ENCODE assay signal across 21 cellular contexts in genomic region chr4:145890689-145891088, GRCh38.
"Had no signal": no experiment of that assay in that cellular context is flagged by ENCODE, and none has a peak within 500 bp of the region (broad histone marks: within the 10 kb centered on the region; RNA-seq: fewer than 3 reads in every experiment).

No MANE protein-coding gene starts in this region.

- H3K4me2 ChIP-seq: hepatocyte had no signal

- H3K27ac ChIP-seq: body of pancreas, foreskin keratinocyte, hepatocyte, parathyroid adenoma, tibial nerve had no signal

- H3K4me1 ChIP-seq: body of pancreas, foreskin keratinocyte, parathyroid adenoma had no signal

- H3K36me3 Mint-ChIP-seq: natural killer cell treated with Interleukin-12 subunit alpha and Interleukin-12 subunit beta and Interleukin-15 and Interleukin-18, amount 100 ng/mL, for 72 hours had no signal

- DNase-seq: activated CD4-positive, alpha-beta memory T cell treated with anti-CD3 and anti-CD28 coated beads, Interleukin-2, amount 10 ng/mL, durations not matched to agents 7 days and 5 days; activated CD4-positive, alpha-beta T cell treated with anti-CD3 and anti-CD28 coated beads for 48 hours; activated CD4-positive, CD25-positive, alpha-beta regulatory T cell; activated gamma-delta T cell; anterior cingulate cortex; body of pancreas; effector memory CD4-positive, alpha-beta T cell; foreskin keratinocyte; left ventricle myocardium superior; midbrain; nucleus accumbens; right cardiac atrium; stimulated activated CD4-positive, alpha-beta T cell treated with anti-CD3 and anti-CD28 coated beads, Interleukin-12 subunit alpha, Interleukin-12 subunit beta, amount 100 ng/mL, for 4 hours; stimulated activated CD4-positive, alpha-beta T cell treated with anti-CD3 and anti-CD28 coated beads, Interleukin-4, amount 100 ng/mL, for 4 hours; stimulated activated naive CD8-positive, alpha-beta T cell treated with anti-CD3 and anti-CD28 coated beads, Interleukin-15, amount 100 ng/mL, for 72 hours; T-helper 17 cell had no signal

- H3K4me3 ChIP-seq: body of pancreas, hepatocyte, tibial nerve had no signal

- H3K9me3 ChIP-seq: body of pancreas, tibial nerve had no signal

- H3K9ac ChIP-seq: parathyroid adenoma had no signal

- H3K27me3 ChIP-seq: body of pancreas, foreskin keratinocyte, hepatocyte, tibial nerve had no signal

- H3K9me3 Mint-ChIP-seq: activated CD4-positive, alpha-beta memory T cell treated with anti-CD3 and anti-CD28 coated beads, Interleukin-2, amount 10 ng/mL, durations not matched to agents 7 days and 5 days; activated naive CD4-positive, alpha-beta T cell treated with anti-CD3 and anti-CD28 coated beads, Interleukin-2, amount 50 U/mL, for 24 hours; natural killer cell treated with Interleukin-12 subunit alpha and Interleukin-12 subunit beta and Interleukin-15 and Interleukin-18, amount 100 ng/mL, for 72 hours; stimulated activated naive CD8-positive, alpha-beta T cell treated with anti-CD3 and anti-CD28 coated beads, Interleukin-15, amount 100 ng/mL, for 72 hours had no signal

- ATAC-seq: body of pancreas; foreskin keratinocyte; left ventricle myocardium superior; natural killer cell treated with Interleukin-12 subunit alpha and Interleukin-12 subunit beta and Interleukin-15 and Interleukin-18, amount 100 ng/mL, for 72 hours; right cardiac atrium; stimulated activated naive CD8-positive, alpha-beta T cell treated with anti-CD3 and anti-CD28 coated beads, Interleukin-15, amount 100 ng/mL, for 72 hours; T-helper 17 cell had no signal

- H3K4me3 Mint-ChIP-seq: activated CD4-positive, alpha-beta memory T cell treated with anti-CD3 and anti-CD28 coated beads, Interleukin-2, amount 10 ng/mL, durations not matched to agents 7 days and 5 days; activated naive CD4-positive, alpha-beta T cell treated with anti-CD3 and anti-CD28 coated beads, Interleukin-2, amount 50 U/mL, for 24 hours; natural killer cell treated with Interleukin-12 subunit alpha and Interleukin-12 subunit beta and Interleukin-15 and Interleukin-18, amount 100 ng/mL, for 72 hours; stimulated activated naive CD8-positive, alpha-beta T cell treated with anti-CD3 and anti-CD28 coated beads, Interleukin-15, amount 100 ng/mL, for 72 hours; T-helper 17 cell had no signal

- H3K27ac Mint-ChIP-seq: activated CD4-positive, alpha-beta memory T cell treated with anti-CD3 and anti-CD28 coated beads, Interleukin-2, amount 10 ng/mL, durations not matched to agents 7 days and 5 days; activated naive CD4-positive, alpha-beta T cell treated with anti-CD3 and anti-CD28 coated beads, Interleukin-2, amount 50 U/mL, for 24 hours; natural killer cell treated with Interleukin-12 subunit alpha and Interleukin-12 subunit beta and Interleukin-15 and Interleukin-18, amount 100 ng/mL, for 72 hours; T-helper 17 cell had no signal

- H3K27me3 Mint-ChIP-seq: activated CD4-positive, alpha-beta memory T cell treated with anti-CD3 and anti-CD28 coated beads, Interleukin-2, amount 10 ng/mL, durations not matched to agents 7 days and 5 days; activated naive CD4-positive, alpha-beta T cell treated with anti-CD3 and anti-CD28 coated beads, Interleukin-2, amount 50 U/mL, for 24 hours; natural killer cell treated with Interleukin-12 subunit alpha and Interleukin-12 subunit beta and Interleukin-15 and Interleukin-18, amount 100 ng/mL, for 72 hours; stimulated activated naive CD8-positive, alpha-beta T cell treated with anti-CD3 and anti-CD28 coated beads, Interleukin-15, amount 100 ng/mL, for 72 hours; T-helper 17 cell had no signal
